1 cellular context compared by ENCODE assay signal in the genomic region with DNA sequence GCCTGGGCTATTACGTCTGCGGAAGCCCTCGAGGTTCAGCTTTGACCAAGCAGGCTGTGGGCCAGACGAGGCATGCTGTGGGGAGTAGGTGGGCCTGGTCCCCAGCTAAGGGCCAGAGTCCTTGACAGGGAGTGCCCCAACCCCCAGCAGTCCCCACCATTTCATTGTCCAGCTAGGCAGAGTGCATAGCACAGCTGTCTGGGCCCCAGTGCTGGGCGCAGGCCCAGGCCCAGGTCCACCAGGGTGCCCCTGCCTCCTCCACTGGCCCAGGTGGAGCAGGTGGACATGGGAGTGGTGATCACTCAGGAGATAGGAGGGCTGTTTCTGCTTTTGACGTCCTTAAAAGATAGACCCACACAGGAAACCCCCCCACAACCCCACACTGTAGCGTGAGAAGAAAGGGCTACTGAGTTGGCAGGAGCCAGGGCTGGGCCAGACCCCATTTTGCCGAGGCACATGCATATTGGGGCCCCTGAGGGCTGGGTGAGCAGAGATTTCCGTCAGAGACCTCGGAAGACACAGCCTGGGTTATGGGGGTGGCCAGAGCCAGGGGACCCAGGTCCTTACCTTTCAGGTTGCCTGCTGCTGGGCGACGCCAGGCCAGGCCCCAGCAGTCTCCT.
A peak's percentile ranks its signal among the peaks of the same experiment; 100 is the strongest.
TF ChIP-seq lines count a peak whose summit lies in the region.

No MANE protein-coding gene starts in this region.

TF ChIP-seq in HepG2, 621 proteins besides CTCF, POLR2A, EP300 and RAD21:
- TF ChIP-seq AGO2 (optimal IDR thresholded peaks at IDR 0.05; ENCODE audit: low read depth, low read length) (peak; percentile 59), ZNF367 (CRISPR knock-in tag; IDR thresholded peaks at IDR 0.05; ENCODE audit: borderline replicate concordance) (no peak), ATF2 (CRISPR knock-in tag; IDR thresholded peaks at IDR 0.05) (no peak)
